ENCODE assay signal across 8 cellular contexts in the genomic region with DNA sequence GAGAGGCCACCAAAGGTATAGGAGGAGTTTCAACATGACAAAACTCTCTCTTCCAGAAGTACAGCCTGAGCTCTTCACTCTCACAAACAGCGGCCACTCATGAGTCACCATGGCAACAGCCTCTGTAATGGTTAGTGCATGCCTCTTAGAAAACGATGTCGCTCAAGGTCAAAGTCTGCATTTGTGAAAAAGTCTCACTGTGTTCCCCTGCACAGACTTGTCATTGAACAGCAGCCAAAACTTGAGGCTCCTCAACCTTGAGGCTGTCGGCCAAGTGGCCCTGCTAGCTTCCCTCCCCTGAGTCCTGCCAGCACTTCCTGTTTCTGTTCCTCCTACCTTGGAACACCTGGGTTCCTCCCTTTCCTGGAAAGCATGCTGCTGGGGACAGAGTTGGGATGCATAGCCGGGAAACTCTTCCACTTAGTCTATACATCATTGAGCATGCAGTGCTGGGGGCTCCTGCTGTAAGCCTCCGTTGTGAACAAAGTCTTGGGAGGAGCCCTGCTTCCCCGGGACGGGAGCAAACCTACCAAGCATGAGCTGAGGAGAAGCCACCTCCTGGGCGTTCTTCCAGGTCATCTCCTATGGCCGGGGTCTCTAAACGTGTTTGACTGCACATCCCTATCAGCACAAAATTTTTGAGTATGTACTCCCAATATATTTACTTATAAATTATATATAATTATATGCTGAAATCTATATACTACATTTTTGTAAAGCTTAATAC.
A peak's percentile ranks its signal among the peaks of the same experiment; 100 is the strongest.
DNase-seq lines count a peak whose midpoint lies in the region; ATAC-seq and TF ChIP-seq lines count a peak whose summit lies in the region.

No MANE protein-coding gene starts in this region.

- no peak overlapping the region for H3K27ac Mint-ChIP-seq in Calu3 (ENCODE audit: unreplicated experiment)
- H3K27ac Mint-ChIP-seq in activated T-helper 17 cell treated with anti-CD3 and anti-CD28 coated beads, Interleukin-2, amount 50 U/mL, for 72 hours = no peak overlapping the region

- H3K4me3 ChIP-seq in left lung = no peak overlapping the region

- H3K4me3 Mint-ChIP-seq in Calu3 (ENCODE audit: low read depth, unreplicated experiment) = peak overlapping the region; percentile 57
- H3K4me3 Mint-ChIP-seq in activated T-helper 17 cell treated with anti-CD3 and anti-CD28 coated beads, Interleukin-2, amount 50 U/mL, for 72 hours = no peak overlapping the region

- H3K9me3 Mint-ChIP-seq in Calu3 (ENCODE audit: low read depth, unreplicated experiment) = no peaks in the 10 kb centered on the region
- no peaks in the 10 kb centered on the region for H3K9me3 Mint-ChIP-seq in activated T-helper 17 cell treated with anti-CD3 and anti-CD28 coated beads, Interleukin-2, amount 50 U/mL, for 72 hours

- DNase-seq in Calu3 = peak; percentile 35
- DNase-seq in NCI-H1092 treated with DMSO at 0.1 percent for 48 hours (lab: John Stamatoyannopoulos, UW) = peak; percentile 63
- DNase-seq in left lung = peak in 1 of 2 donors; percentile 74
- no peak for DNase-seq in stimulated activated CD4-positive, alpha-beta T cell treated with anti-CD3 and anti-CD28 coated beads, Interleukin-15, amount 100 ng/mL, for 24 hours

- BruUV-seq in Calu3 (replicated peaks; lab: Mats Ljungman, UMichigan) = no TSS peak

- no peaks in the 10 kb centered on the region for H3K27me3 ChIP-seq in left lung

- H3K36me3 Mint-ChIP-seq in Calu3 (ENCODE audit: insufficient read depth, unreplicated experiment) = no peaks in the 10 kb centered on the region
- no peaks in the 10 kb centered on the region for H3K36me3 Mint-ChIP-seq in activated T-helper 17 cell treated with anti-CD3 and anti-CD28 coated beads, Interleukin-2, amount 50 U/mL, for 72 hours (ENCODE audit: low read depth)

- CTCF ChIA-PET in Calu3 (lab: Charles Lee) = interaction anchor here (0.6 kb wide), 1 partner anchor 1812 kb away, joined by 5 read pairs; no protein-coding TSS in a partner anchor

- no peak overlapping the region for H3K27ac ChIP-seq in left lung

- TF ChIP-seq CTCF in Calu3 (IDR thresholded peaks at IDR 0.05; ENCODE audit: unreplicated experiment) = no peak
- no peak for TF ChIP-seq CTCF in left lung (IDR thresholded peaks at IDR 0.05)

- no peaks in the 10 kb centered on the region for H3K4me1 Mint-ChIP-seq in Calu3 (ENCODE audit: low read depth, unreplicated experiment)
- H3K4me1 Mint-ChIP-seq in activated T-helper 17 cell treated with anti-CD3 and anti-CD28 coated beads, Interleukin-2, amount 50 U/mL, for 72 hours = peaks cover 3% of the 10 kb centered on the region

- H3K9me3 ChIP-seq in left lung = no peaks in the 10 kb centered on the region

- peaks cover 17% of the 10 kb centered on the region for H3K27me3 Mint-ChIP-seq in Calu3 (ENCODE audit: unreplicated experiment)
- peaks cover 7% of the 10 kb centered on the region for H3K27me3 Mint-ChIP-seq in activated T-helper 17 cell treated with anti-CD3 and anti-CD28 coated beads, Interleukin-2, amount 50 U/mL, for 72 hours

- H3K4me1 ChIP-seq in left lung = peaks cover 0 to 8% of the 10 kb centered on the region in 2 donors

- intact Hi-C loops in Calu3 (cut with micrococcal nuclease; ENCODE audit: unreplicated experiment) (no loop called here), left lung (cut with DNase I) (no loop called here)

- no peaks in the 10 kb centered on the region for H3K36me3 ChIP-seq in left lung

- peak; percentile 60 for ATAC-seq in activated T-helper 17 cell treated with anti-CD3 and anti-CD28 coated beads, Interleukin-2, amount 50 U/mL, for 72 hours (replicated peaks)
- peak; percentile 95 for ATAC-seq in left lung
- no peak for ATAC-seq in HG03521 (IDR thresholded peaks at IDR 0.05; ENCODE audit: unreplicated experiment)
- no peak for ATAC-seq in HG03139 (IDR thresholded peaks at IDR 0.05; ENCODE audit: unreplicated experiment)
- ATAC-seq in HG02642 (IDR thresholded peaks at IDR 0.05; ENCODE audit: poor library complexity, unreplicated experiment) = no peak

Comparison
In these comparisons a context has a peak if more than half of its experiments do, and no peak if none do; other contexts are left out.
1. ATAC-seq: peak in activated T-helper 17 cell treated with anti-CD3 and anti-CD28 coated beads, Interleukin-2, amount 50 U/mL, for 72 hours (single experiment) and left lung (single experiment); none in HG03521 (single experiment), HG03139 (single experiment) and HG02642 (single experiment).